ENCODE assay signal across 1 cellular context in the genomic region with DNA sequence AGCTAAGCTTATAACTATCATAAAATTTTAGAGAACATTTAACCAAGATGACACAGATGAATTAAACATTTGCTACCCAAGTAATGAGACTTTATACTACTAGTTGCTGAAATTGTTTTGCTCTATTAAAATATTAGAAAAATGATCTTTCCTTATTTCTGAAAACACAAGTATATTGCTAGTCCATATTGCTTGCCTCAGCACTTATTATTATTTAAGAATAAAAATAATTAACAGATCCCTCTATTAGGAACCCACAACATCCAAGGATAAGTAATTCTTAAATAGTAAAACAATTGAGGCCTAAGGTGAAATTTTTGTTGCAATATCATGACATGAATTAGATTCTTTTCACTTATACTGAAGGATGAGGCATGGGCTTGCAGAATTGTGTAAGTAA.
TF ChIP-seq lines count a peak whose summit lies in the region.

No MANE protein-coding gene starts in this region.

TF ChIP-seq in HCT116, 20 proteins besides CTCF, POLR2A, EP300 and RAD21 (continued from another document):
- TF ChIP-seq, protein P1, sequence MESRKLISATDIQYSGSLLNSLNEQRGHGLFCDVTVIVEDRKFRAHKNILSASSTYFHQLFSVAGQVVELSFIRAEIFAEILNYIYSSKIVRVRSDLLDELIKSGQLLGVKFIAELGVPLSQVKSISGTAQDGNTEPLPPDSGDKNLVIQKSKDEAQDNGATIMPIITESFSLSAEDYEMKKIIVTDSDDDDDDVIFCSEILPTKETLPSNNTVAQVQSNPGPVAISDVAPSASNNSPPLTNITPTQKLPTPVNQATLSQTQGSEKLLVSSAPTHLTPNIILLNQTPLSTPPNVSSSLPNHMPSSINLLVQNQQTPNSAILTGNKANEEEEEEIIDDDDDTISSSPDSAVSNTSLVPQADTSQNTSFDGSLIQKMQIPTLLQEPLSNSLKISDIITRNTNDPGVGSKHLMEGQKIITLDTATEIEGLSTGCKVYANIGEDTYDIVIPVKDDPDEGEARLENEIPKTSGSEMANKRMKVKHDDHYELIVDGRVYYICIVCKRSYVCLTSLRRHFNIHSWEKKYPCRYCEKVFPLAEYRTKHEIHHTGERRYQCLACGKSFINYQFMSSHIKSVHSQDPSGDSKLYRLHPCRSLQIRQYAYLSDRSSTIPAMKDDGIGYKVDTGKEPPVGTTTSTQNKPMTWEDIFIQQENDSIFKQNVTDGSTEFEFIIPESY (IDR thresholded peaks at IDR 0.05; ENCODE audit: extremely low read depth, insufficient replicate concordance, low read length): no peak
- TF ChIP-seq SIN3A (IDR thresholded peaks at IDR 0.05; ENCODE audit: low read depth) (no peak), YY1 (IDR thresholded peaks at IDR 0.05; ENCODE audit: extremely low read depth, insufficient replicate concordance, low read depth, low read length) (no peak), EZH2 (IDR thresholded peaks at IDR 0.05) (no peak), ZFX (IDR thresholded peaks at IDR 0.05) (no peak), SRF (IDR thresholded peaks at IDR 0.05; ENCODE audit: low read depth) (no peak), POLR2AphosphoS5 (IDR thresholded peaks at IDR 0.05; ENCODE audit: low read depth, low read length) (no peak), CBX3 (IDR thresholded peaks at IDR 0.05; ENCODE audit: low read depth) (no peak), ZNF274 (IDR thresholded peaks at IDR 0.05; ENCODE audit: low read depth, low read length) (no peak), EGR1 (IDR thresholded peaks at IDR 0.05; ENCODE audit: low read depth) (no peak), CEBPB (IDR thresholded peaks at IDR 0.05; ENCODE audit: low read depth) (no peak), ELF1 (IDR thresholded peaks at IDR 0.05; ENCODE audit: borderline replicate concordance, low read depth) (no peak), TCF7L2 (IDR thresholded peaks at IDR 0.05; ENCODE audit: borderline replicate concordance, extremely low read depth, insufficient read depth, insufficient read length) (no peak)
- TF ChIP-seq, protein P2, sequence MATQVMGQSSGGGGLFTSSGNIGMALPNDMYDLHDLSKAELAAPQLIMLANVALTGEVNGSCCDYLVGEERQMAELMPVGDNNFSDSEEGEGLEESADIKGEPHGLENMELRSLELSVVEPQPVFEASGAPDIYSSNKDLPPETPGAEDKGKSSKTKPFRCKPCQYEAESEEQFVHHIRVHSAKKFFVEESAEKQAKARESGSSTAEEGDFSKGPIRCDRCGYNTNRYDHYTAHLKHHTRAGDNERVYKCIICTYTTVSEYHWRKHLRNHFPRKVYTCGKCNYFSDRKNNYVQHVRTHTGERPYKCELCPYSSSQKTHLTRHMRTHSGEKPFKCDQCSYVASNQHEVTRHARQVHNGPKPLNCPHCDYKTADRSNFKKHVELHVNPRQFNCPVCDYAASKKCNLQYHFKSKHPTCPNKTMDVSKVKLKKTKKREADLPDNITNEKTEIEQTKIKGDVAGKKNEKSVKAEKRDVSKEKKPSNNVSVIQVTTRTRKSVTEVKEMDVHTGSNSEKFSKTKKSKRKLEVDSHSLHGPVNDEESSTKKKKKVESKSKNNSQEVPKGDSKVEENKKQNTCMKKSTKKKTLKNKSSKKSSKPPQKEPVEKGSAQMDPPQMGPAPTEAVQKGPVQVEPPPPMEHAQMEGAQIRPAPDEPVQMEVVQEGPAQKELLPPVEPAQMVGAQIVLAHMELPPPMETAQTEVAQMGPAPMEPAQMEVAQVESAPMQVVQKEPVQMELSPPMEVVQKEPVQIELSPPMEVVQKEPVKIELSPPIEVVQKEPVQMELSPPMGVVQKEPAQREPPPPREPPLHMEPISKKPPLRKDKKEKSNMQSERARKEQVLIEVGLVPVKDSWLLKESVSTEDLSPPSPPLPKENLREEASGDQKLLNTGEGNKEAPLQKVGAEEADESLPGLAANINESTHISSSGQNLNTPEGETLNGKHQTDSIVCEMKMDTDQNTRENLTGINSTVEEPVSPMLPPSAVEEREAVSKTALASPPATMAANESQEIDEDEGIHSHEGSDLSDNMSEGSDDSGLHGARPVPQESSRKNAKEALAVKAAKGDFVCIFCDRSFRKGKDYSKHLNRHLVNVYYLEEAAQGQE (IDR thresholded peaks at IDR 0.05; ENCODE audit: low read depth): no peak
